In the genomic region with DNA sequence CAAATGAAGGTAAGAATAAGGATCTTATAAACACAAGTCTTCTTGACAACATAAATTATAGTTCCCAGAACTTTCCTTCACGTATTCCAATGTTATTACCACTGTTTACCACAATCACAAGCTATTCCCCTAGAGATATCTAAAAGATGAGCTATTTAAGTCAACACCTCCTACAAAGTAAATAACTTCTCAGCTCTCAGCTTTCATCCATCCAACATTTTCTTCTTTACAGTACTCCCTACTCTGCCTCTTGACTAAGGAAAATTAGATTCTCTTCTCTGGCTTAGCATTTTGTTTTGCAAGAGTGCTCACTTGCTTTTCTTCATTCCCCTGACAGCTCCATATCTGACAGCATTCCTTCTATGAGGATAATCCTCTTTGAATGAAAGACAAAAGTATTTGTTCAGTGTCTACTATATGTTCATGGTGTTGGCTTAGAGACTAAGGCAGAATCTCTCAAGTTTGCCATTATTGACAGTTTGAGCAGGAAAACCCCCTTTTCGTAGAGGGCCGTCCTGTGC, we compare ENCODE assay signal across 24 cellular contexts.
DNase-seq lines count a peak whose midpoint lies in the region; ATAC-seq, FAIRE-seq and TF ChIP-seq lines count a peak whose summit lies in the region.
"Had no signal": no experiment of that assay in that cellular context is flagged by ENCODE, and none has a peak within 500 bp of the region (broad histone marks: within the 10 kb centered on the region; RNA-seq: fewer than 3 reads in every experiment).

No MANE protein-coding gene starts in this region.

- TF ChIP-seq RAD21 in K562 (CRISPR knock-in tag; conservative IDR thresholded peaks at IDR 0.05 in 1 of 2, IDR thresholded peaks at IDR 0.05 in 1 of 2) = no peak

- BruUV-seq in K562 (replicated peaks; lab: Mats Ljungman, UMichigan) = no TSS peak

- no peak for FAIRE-seq in K562 (lab: Jason Lieb, UNC)
- FAIRE-seq: A204.1 had no signal

- H3K4me1 ChIP-seq in right cardiac atrium (ENCODE audit: control insufficient read depth, insufficient read depth, low read length) = peaks cover 10% of the 10 kb centered on the region
- peaks cover 0 to 8% of the 10 kb centered on the region in 2 experiments; a peak in 1 of 5 replicates for H3K4me1 ChIP-seq in K562 (replicated peaks in 1 of 2; ENCODE audit: control insufficient read depth in 2 of 2, insufficient read depth in 2 of 2, low read length in 2 of 2)
- H3K4me1 ChIP-seq in left lung = no peaks in the 10 kb centered on the region
- H3K4me1 ChIP-seq in skeletal muscle tissue (ENCODE audit: control insufficient read depth in 3 of 3, insufficient read depth in 3 of 3, low read length in 3 of 3) = peaks cover 0 to 9% (median 3%) of the 10 kb centered on the region in 3 donors
- H3K4me1 ChIP-seq: HAP-1 had no signal

- no peaks in the 10 kb centered on the region for H4K20me1 ChIP-seq in K562 (replicated peaks; ENCODE audit: control insufficient read depth, insufficient read depth, low read length)
- H4K20me1 ChIP-seq: BLaER1 treated with 17β-estradiol and CSF1 and Interleukin-3, amounts not matched to agents 10 nM and 100 nM had no signal

- 63% methylated on average over 3 of the region's 3 CpGs for WGBS in right cardiac atrium
- WGBS in K562 (ENCODE audit: insufficient coverage, low coverage, missing lambda C conversion rate) = 72% methylated on average over 3 of the region's 3 CpGs

- H3K9me3 ChIP-seq in right cardiac atrium (ENCODE audit: control insufficient read depth, low read length) (no peaks in the 10 kb centered on the region), K562 (replicated peaks; ENCODE audit: control insufficient read depth, insufficient read depth, low read depth, low read length) (no peaks in the 10 kb centered on the region), left lung (no peaks in the 10 kb centered on the region), skeletal muscle tissue (ENCODE audit: control insufficient read depth in 3 of 3, low read length in 3 of 3) (no peaks in the 10 kb centered on the region)
- H3K9me3 ChIP-seq: HAP-1 had no signal

- peak; percentile 32 for ATAC-seq in left ventricle myocardium superior
- no peak for ATAC-seq in right cardiac atrium
- no peak for ATAC-seq in K562
- peak; percentile 29 for ATAC-seq in left lung
- ATAC-seq in HG03342 (IDR thresholded peaks at IDR 0.05; ENCODE audit: unreplicated experiment) = no peak
- ATAC-seq: CD8-positive, alpha-beta T cell; PC-3; SK-N-SH treated with all-trans-retinoic acid at 6 μM for 48 hours had no signal

- H3K4me3 ChIP-seq in right cardiac atrium (ENCODE audit: low read length) (no peak overlapping the region), K562 (no peak overlapping the region), left lung (no peak overlapping the region), skeletal muscle tissue (ENCODE audit: low read length in 3 of 3) (no peak overlapping the region)
- H3K4me3 ChIP-seq: BLaER1 treated with 17β-estradiol and CSF1 and Interleukin-3, amounts not matched to agents 10 nM and 100 nM; GM23248; HAP-1 had no signal

- CTCF ChIA-PET in K562 (lab: Yijun Ruan, JAX; ENCODE audit: low intra/inter-chr PET ratio) = no interaction called here

- H3K27me3 ChIP-seq in right cardiac atrium (ENCODE audit: control insufficient read depth, insufficient read depth) (no peaks in the 10 kb centered on the region), K562 (ENCODE audit: control insufficient read depth in 2 of 2, insufficient read depth in 2 of 2, low read length in 2 of 2) (no peaks in the 10 kb centered on the region), left lung (no peaks in the 10 kb centered on the region), skeletal muscle tissue (ENCODE audit: control insufficient read depth in 3 of 3, insufficient read depth in 3 of 3, low read length in 3 of 3) (no peaks in the 10 kb centered on the region)
- H3K27me3 ChIP-seq: BLaER1 treated with 17β-estradiol and CSF1 and Interleukin-3, amounts not matched to agents 10 nM and 100 nM had no signal

- POLR2A ChIA-PET in K562 (lab: Yijun Ruan, JAX) = interaction anchor here (0.9 kb wide), 1 partner anchor 12 kb away, joined by 3 read pairs; no protein-coding TSS in a partner anchor

- no peaks in the 10 kb centered on the region for H3K9me1 ChIP-seq in K562 (ENCODE audit: control insufficient read depth, insufficient read depth, low read length)

- intact Hi-C loops in left ventricle myocardium superior (cut with micrococcal nuclease) = no loop called here
- intact Hi-C loops in right cardiac atrium (cut with DNase I) = no loop called here
- intact Hi-C loops in K562 (cut with micrococcal nuclease) = no loop called here
- intact Hi-C loops in left lung (cut with DNase I) = no loop called here

- no peak overlapping the region for H3K4me2 ChIP-seq in K562 (ENCODE audit: insufficient read depth, low read length)
- H3K4me2 ChIP-seq: BLaER1 treated with 17β-estradiol and CSF1 and Interleukin-3, amounts not matched to agents 10 nM and 100 nM had no signal

- TF ChIP-seq POLR2A in K562 (conservative IDR thresholded peaks at IDR 0.05) = no peak

- DNase-seq in left ventricle myocardium superior (no peak), right cardiac atrium (no peak), K562 (ENCODE audit: extremely low read depth in 1 of 4, low spot score in 3 of 4) (no peak), left lung (no peak), T-helper 1 cell (no peak), NCI-H1417 treated with DMSO at 0.1 percent for 48 hours (lab: John Stamatoyannopoulos, UW) (no peak)
- DNase-seq: CD8-positive, alpha-beta T cell; DND-41; GM23248; KG1; MV-4-11; NCI-H187; NCI-H2107; NCI-H510A treated with DMSO at 0.1 percent for 48 hours; NCI-H82; PC-3; RPMI8226; SIG-M5 had no signal

- no peaks in the 10 kb centered on the region for H3K79me2 ChIP-seq in K562 (ENCODE audit: control insufficient read depth, insufficient read depth, low read length)

- in situ Hi-C loops in K562 (cut with MboI) = no loop called here

- no peak for TF ChIP-seq EP300 in K562 (IDR thresholded peaks at IDR 0.05; ENCODE audit: low read length)

- H3K27ac ChIP-seq in right cardiac atrium (ENCODE audit: low read length) = no peak overlapping the region
- H3K27ac ChIP-seq in K562 (ENCODE audit: extremely low read depth, low read depth, low read length) = no peak overlapping the region
- H3K27ac ChIP-seq in left lung = no peak overlapping the region
- peak overlapping the region; percentile 2 for H3K27ac ChIP-seq in skeletal muscle tissue (ENCODE audit: low read depth, low read length)
- H3K27ac ChIP-seq: BLaER1 treated with 17β-estradiol and CSF1 and Interleukin-3, amounts not matched to agents 10 nM and 100 nM; GM23248 had no signal

- H3K36me3 ChIP-seq in K562 (ENCODE audit: control insufficient read depth, insufficient read depth, low read length) (peaks cover 5% of the 10 kb centered on the region; the same call in 1 of the 3 replicates), left lung (no peaks in the 10 kb centered on the region), skeletal muscle tissue (ENCODE audit: control insufficient read depth in 3 of 3, insufficient read depth in 3 of 3, low read length in 3 of 3) (no peaks in the 10 kb centered on the region)
- H3K36me3 ChIP-seq: HAP-1 had no signal

- H3K9ac ChIP-seq in K562 (ENCODE audit: insufficient read depth in 1 of 2, low read depth in 2 of 2, low read length in 2 of 2) (no peak overlapping the region), skeletal muscle tissue (ENCODE audit: low read depth in 1 of 3, low read length in 3 of 3) (no peak overlapping the region)
- H3K9ac ChIP-seq: BLaER1 treated with 17β-estradiol and CSF1 and Interleukin-3, amounts not matched to agents 10 nM and 100 nM; GM23248 had no signal

- no peak for TF ChIP-seq CTCF in K562 (IDR thresholded peaks at IDR 0.05 in 2 of 3, conservative IDR thresholded peaks at IDR 0.05 in 1 of 3; ENCODE audit: insufficient read depth in 2 of 3, low read depth in 1 of 3, low read length in 3 of 3)
- TF ChIP-seq CTCF in left lung (IDR thresholded peaks at IDR 0.05) = no peak

- H2AFZ ChIP-seq in K562 (ENCODE audit: low read depth, low read length) = no peak overlapping the region
- H2AFZ ChIP-seq: GM23248 had no signal

TF ChIP-seq in K562, 482 proteins besides CTCF, POLR2A, EP300 and RAD21:
- TF ChIP-seq RBM22 (IDR thresholded peaks at IDR 0.05; ENCODE audit: low read depth, low read length, poor library complexity, severe bottlenecking) (no peak), MEIS2 (IDR thresholded peaks at IDR 0.05; ENCODE audit: partially characterized antibody) (peak; percentile 73), FOXA3 (CRISPR knock-in tag; conservative IDR thresholded peaks at IDR 0.05 in 1 of 2, IDR thresholded peaks at IDR 0.05 in 1 of 2) (peak in 1 of 2 experiments; percentile 47; a peak in 2 of 4 replicates), LARP7 (IDR thresholded peaks at IDR 0.05) (no peak)

Comparison
In these comparisons a context has a peak if more than half of its experiments do, and no peak if none do; other contexts are left out.
1. ATAC-seq: peak in left ventricle myocardium superior (single experiment) and left lung (single experiment); none in right cardiac atrium (0 of 2), K562 (single experiment) and HG03342 (single experiment).